Comparison of ENCODE assay signal across 8 cellular contexts in genomic region chr11:14357843-14358728, GRCh38. TPM values are rescaled to one million over a fixed set of nuclear protein-coding genes. Genes with fewer than 3 reads are reported as not detected.
A peak's percentile ranks its signal among the peaks of the same experiment; 100 is the strongest.
DNase-seq lines count a peak whose midpoint lies in the region; ATAC-seq and TF ChIP-seq lines count a peak whose summit lies in the region.

No MANE protein-coding gene starts in this region.

- peak overlapping the region; percentile 89 for H3K4me3 Mint-ChIP-seq in activated B cell treated with CpG ODN at 0.5 μM for 24 hours
- peak overlapping the region; percentile 100 for H3K4me3 Mint-ChIP-seq in stimulated activated memory B cell treated with anti-CD40 and anti-IgM and Interleukin-4, amounts not matched to agents 10 μg/mL and 1 μg/mL and 100 μg/mL, for 72 hours

- POLR2A ChIA-PET in activated B cell treated with CpG ODN at 0.5 μM for 24 hours (lab: Charles Lee), result interaction anchor here (0.7 to 2.1 kb wide), 19 partner anchors 12 to 534 kb away, joined by 3 to 23 read pairs (median 4); partner anchors contain the start of gene CYP2R1

- intact Hi-C loops in activated B cell treated with CpG ODN at 0.5 μM for 24 hours (cut with micrococcal nuclease), result loop anchor here (1.0 to 5.0 kb wide), 7 partner anchors 8 to 690 kb away; partner anchors contain the start of genes COPB1 and FAR1
- intact Hi-C loops in lower leg skin (cut with DNase I; ENCODE audit: low total_unique reads), result no loop called here

- in situ Hi-C loops in KBM-7 (cut with MboI; ENCODE audit: low pct_unique_long_range_greater_than_20kb, low sequenced_read_pairs), result no loop called here

- H3K36me3 Mint-ChIP-seq in activated B cell treated with CpG ODN at 0.5 μM for 24 hours (ENCODE audit: low read depth), result peaks cover 27% of the 10 kb centered on the region
- peaks cover 16% of the 10 kb centered on the region for H3K36me3 Mint-ChIP-seq in stimulated activated memory B cell treated with anti-CD40 and anti-IgM and Interleukin-4, amounts not matched to agents 10 μg/mL and 1 μg/mL and 100 μg/mL, for 72 hours

- H3K27ac ChIP-seq in coronary artery, result peak overlapping the region; percentile 82 to 86

- CTCF ChIA-PET in activated B cell treated with CpG ODN at 0.5 μM for 24 hours (lab: Charles Lee), result interaction anchor here (0.7 to 1.6 kb wide), 4 partner anchors 49 to 97 kb away, joined by 3 to 6 read pairs (median 4); no protein-coding TSS in a partner anchor

- no peak for TF ChIP-seq POLR2A in lower leg skin (IDR thresholded peaks at IDR 0.05)

- H3K4me1 Mint-ChIP-seq in activated B cell treated with CpG ODN at 0.5 μM for 24 hours, result peaks cover 50% of the 10 kb centered on the region
- peaks cover 58% of the 10 kb centered on the region for H3K4me1 Mint-ChIP-seq in stimulated activated memory B cell treated with anti-CD40 and anti-IgM and Interleukin-4, amounts not matched to agents 10 μg/mL and 1 μg/mL and 100 μg/mL, for 72 hours

- H3K27ac Mint-ChIP-seq in activated B cell treated with CpG ODN at 0.5 μM for 24 hours, result peak overlapping the region; percentile 81
- H3K27ac Mint-ChIP-seq in stimulated activated memory B cell treated with anti-CD40 and anti-IgM and Interleukin-4, amounts not matched to agents 10 μg/mL and 1 μg/mL and 100 μg/mL, for 72 hours, result peak overlapping the region; percentile 95

- DNase-seq in GM12864 (ENCODE audit: low read depth), result no peak
- DNase-seq in KBM-7, result peak; percentile 51
- peak; percentile 49 for DNase-seq in activated B cell treated with CpG ODN at 0.5 μM for 24 hours
- peak; percentile 79 for DNase-seq in coronary artery (ENCODE audit: low spot score)
- DNase-seq in lower leg skin (ENCODE audit: low spot score in 2 of 2), result no peak
- no peak for DNase-seq in KG1 (lab: John Stamatoyannopoulos, UW)

- 1% methylated on average over 32 to 56 of the region's 74 CpGs for WGBS in lower leg skin, 2 donors

- ATAC-seq in GM21825 (IDR thresholded peaks at IDR 0.05; ENCODE audit: unreplicated experiment) (peak; percentile 41), activated B cell treated with CpG ODN at 0.5 μM for 24 hours (ENCODE audit: low read depth) (peak; percentile 52)
- ATAC-seq in stimulated activated memory B cell treated with anti-CD40 and anti-IgM and Interleukin-4, amounts not matched to agents 10 μg/mL and 1 μg/mL and 100 μg/mL, for 72 hours, result peak; percentile 80

- TF ChIP-seq CTCF in GM12864 (IDR thresholded peaks at IDR 0.05; ENCODE audit: low read depth, low read length, missing control alignments) (no peak), activated B cell treated with CpG ODN at 0.5 μM for 24 hours (IDR thresholded peaks at IDR 0.05) (no peak), coronary artery (IDR thresholded peaks at IDR 0.05) (no peak), lower leg skin (IDR thresholded peaks at IDR 0.05) (no peak)

- H3K27me3 Mint-ChIP-seq in activated B cell treated with CpG ODN at 0.5 μM for 24 hours, result no peaks in the 10 kb centered on the region
- H3K27me3 Mint-ChIP-seq in stimulated activated memory B cell treated with anti-CD40 and anti-IgM and Interleukin-4, amounts not matched to agents 10 μg/mL and 1 μg/mL and 100 μg/mL, for 72 hours, result no peaks in the 10 kb centered on the region

- H3K4me3 ChIP-seq in GM12864 (ENCODE audit: low read depth, low read length) (peak overlapping the region; percentile 97), coronary artery (peak overlapping the region; percentile 93), lower leg skin (ENCODE audit: low read depth, poor library complexity, severe bottlenecking) (peak overlapping the region; percentile 88)

- H3K9me3 Mint-ChIP-seq in activated B cell treated with CpG ODN at 0.5 μM for 24 hours, result no peaks in the 10 kb centered on the region
- H3K9me3 Mint-ChIP-seq in stimulated activated memory B cell treated with anti-CD40 and anti-IgM and Interleukin-4, amounts not matched to agents 10 μg/mL and 1 μg/mL and 100 μg/mL, for 72 hours, result no peaks in the 10 kb centered on the region

RNA-seq across cellular contexts. Expression of gene RRAS2, which starts 0.9 kb away (rescaled TPM):
- total RNA-seq in activated B cell treated with CpG ODN at 0.5 μM for 24 hours (97.7 and 106 TPM in 2 replicates), lower leg skin (10 to 100 TPM; 26.4 to 36.7 (median 31.8) TPM)

Comparison
In these comparisons a context has a peak if more than half of its experiments do, and no peak if none do; other contexts are left out.
1. DNase-seq: peak in KBM-7 (single experiment), activated B cell treated with CpG ODN at 0.5 μM for 24 hours (single experiment) and coronary artery (single experiment); none in GM12864 (single experiment), lower leg skin (0 of 2) and KG1 (single experiment).
2. Peak in every context shown above with its lines, with median percentiles within 50 percentile points of each other: H3K4me3 ChIP-seq and ATAC-seq.